In genomic region chr4:122658818-122659295, GRCh38 we compare ENCODE assay signal across 16 cellular contexts. TPM values are rescaled to one million over a fixed set of nuclear protein-coding genes. Genes with fewer than 3 reads are reported as not detected.
A peak's percentile ranks its signal among the peaks of the same experiment; 100 is the strongest.
DNase-seq lines count a peak whose midpoint lies in the region; ATAC-seq lines count a peak whose summit lies in the region.
"Had no signal": no experiment of that assay in that cellular context is flagged by ENCODE, and none has a peak within 500 bp of the region (broad histone marks: within the 10 kb centered on the region; RNA-seq: fewer than 3 reads in every experiment).

No MANE protein-coding gene starts in this region.

- H3K27ac Mint-ChIP-seq in activated naive CD4-positive, alpha-beta T cell treated with anti-CD3 and anti-CD28 coated beads, Interleukin-2, amount 10 ng/mL, durations not matched to agents 7 days and 5 days, result peak overlapping the region; percentile 90
- peak overlapping the region; percentile 80 for H3K27ac Mint-ChIP-seq in stimulated activated naive CD8-positive, alpha-beta T cell treated with anti-CD3 and anti-CD28 coated beads, Interleukin-15, Interleukin-2, amounts not matched to agents 100 ng/mL and 50 ng/mL, for 24 hours
- no peak overlapping the region for H3K27ac Mint-ChIP-seq in T-cell
- H3K27ac Mint-ChIP-seq: dendritic cell treated with granulocyte-macrophage colony-stimulating factor and Interleukin-4, amounts not matched to agents 40 ng/mL and 50 ng/mL, for 4 days had no signal

- POLR2A ChIA-PET in T-cell (lab: Charles Lee), result interaction anchor here in 1 of 2 donors (0.5 kb wide), 1 partner anchor 17 kb away, joined by 4 read pairs; no protein-coding TSS in a partner anchor

- no peak for DNase-seq in activated naive CD4-positive, alpha-beta T cell treated with anti-CD3 and anti-CD28 coated beads, Interleukin-2, amount 10 ng/mL, durations not matched to agents 7 days and 5 days
- DNase-seq in activated naive CD4-positive, alpha-beta T cell treated with anti-CD3 and anti-CD28 coated beads, Interleukin-2, amount 50 U/mL, for 16 hours, result no peak
- no peak for DNase-seq in NCI-H1436 (lab: John Stamatoyannopoulos, UW)
- no peak for DNase-seq in T-cell
- no peak for DNase-seq in left cardiac atrium
- DNase-seq: activated effector memory CD4-positive, alpha-beta T cell treated with Interleukin-2 at 50 U/mL for 16 hours; GDM1; glutamatergic neuron; NCI-H1092 treated with DMSO at 0.1 percent for 48 hours; sigmoid colon had no signal

- CTCF ChIA-PET in activated naive CD4-positive, alpha-beta T cell treated with anti-CD3 and anti-CD28 coated beads, Interleukin-2, amount 10 ng/mL, durations not matched to agents 7 days and 5 days (lab: Charles Lee), result interaction anchor here (1.0 to 3.0 kb wide), 5 partner anchors 11 to 81 kb away, joined by 3 to 14 read pairs (median 8); no protein-coding TSS in a partner anchor
- CTCF ChIA-PET in T-cell (lab: Charles Lee), result interaction anchor here in 1 of 2 donors (0.6 kb wide), 1 partner anchor 992 kb away, joined by 4 read pairs; no protein-coding TSS in a partner anchor

- no peak overlapping the region for H3K4me3 Mint-ChIP-seq in activated naive CD4-positive, alpha-beta T cell treated with anti-CD3 and anti-CD28 coated beads, Interleukin-2, amount 10 ng/mL, durations not matched to agents 7 days and 5 days
- H3K4me3 Mint-ChIP-seq in stimulated activated naive CD8-positive, alpha-beta T cell treated with anti-CD3 and anti-CD28 coated beads, Interleukin-15, Interleukin-2, amounts not matched to agents 100 ng/mL and 50 ng/mL, for 24 hours, result peak overlapping the region; percentile 23
- H3K4me3 Mint-ChIP-seq in T-cell, result no peak overlapping the region
- H3K4me3 Mint-ChIP-seq: dendritic cell treated with granulocyte-macrophage colony-stimulating factor and Interleukin-4, amounts not matched to agents 40 ng/mL and 50 ng/mL, for 4 days had no signal

- intact Hi-C loops in left cardiac atrium (cut with DNase I), result no loop called here

- H3K27me3 Mint-ChIP-seq in activated naive CD4-positive, alpha-beta T cell treated with anti-CD3 and anti-CD28 coated beads, Interleukin-2, amount 10 ng/mL, durations not matched to agents 7 days and 5 days, result no peaks in the 10 kb centered on the region
- peaks cover 4% of the 10 kb centered on the region for H3K27me3 Mint-ChIP-seq in stimulated activated naive CD8-positive, alpha-beta T cell treated with anti-CD3 and anti-CD28 coated beads, Interleukin-15, Interleukin-2, amounts not matched to agents 100 ng/mL and 50 ng/mL, for 24 hours
- H3K27me3 Mint-ChIP-seq in T-cell, result no peaks in the 10 kb centered on the region
- H3K27me3 Mint-ChIP-seq: dendritic cell treated with granulocyte-macrophage colony-stimulating factor and Interleukin-4, amounts not matched to agents 40 ng/mL and 50 ng/mL, for 4 days had no signal

- ATAC-seq in GM21737 (IDR thresholded peaks at IDR 0.05; ENCODE audit: unreplicated experiment), result peak; percentile 88
- peak; percentile 87 for ATAC-seq in HG03378 (IDR thresholded peaks at IDR 0.05; ENCODE audit: unreplicated experiment)
- ATAC-seq in T-cell (replicated peaks in 1 of 4), result no peak
- ATAC-seq in left cardiac atrium, result no peak

- peaks cover 7% of the 10 kb centered on the region for H3K36me3 Mint-ChIP-seq in activated naive CD4-positive, alpha-beta T cell treated with anti-CD3 and anti-CD28 coated beads, Interleukin-2, amount 10 ng/mL, durations not matched to agents 7 days and 5 days
- peaks cover 4% of the 10 kb centered on the region for H3K36me3 Mint-ChIP-seq in stimulated activated naive CD8-positive, alpha-beta T cell treated with anti-CD3 and anti-CD28 coated beads, Interleukin-15, Interleukin-2, amounts not matched to agents 100 ng/mL and 50 ng/mL, for 24 hours (ENCODE audit: low read depth)
- no peaks in the 10 kb centered on the region for H3K36me3 Mint-ChIP-seq in T-cell

- H3K4me1 Mint-ChIP-seq in activated naive CD4-positive, alpha-beta T cell treated with anti-CD3 and anti-CD28 coated beads, Interleukin-2, amount 10 ng/mL, durations not matched to agents 7 days and 5 days, result peaks cover 42% of the 10 kb centered on the region
- peaks cover 61% of the 10 kb centered on the region for H3K4me1 Mint-ChIP-seq in stimulated activated naive CD8-positive, alpha-beta T cell treated with anti-CD3 and anti-CD28 coated beads, Interleukin-15, Interleukin-2, amounts not matched to agents 100 ng/mL and 50 ng/mL, for 24 hours (ENCODE audit: low read depth)
- H3K4me1 Mint-ChIP-seq in T-cell, result peaks cover 11 to 18% (median 13%) of the 10 kb centered on the region in 3 donors

- H3K9me3 Mint-ChIP-seq in activated naive CD4-positive, alpha-beta T cell treated with anti-CD3 and anti-CD28 coated beads, Interleukin-2, amount 10 ng/mL, durations not matched to agents 7 days and 5 days, result peaks cover 8% of the 10 kb centered on the region
- peaks cover 3% of the 10 kb centered on the region for H3K9me3 Mint-ChIP-seq in stimulated activated naive CD8-positive, alpha-beta T cell treated with anti-CD3 and anti-CD28 coated beads, Interleukin-15, Interleukin-2, amounts not matched to agents 100 ng/mL and 50 ng/mL, for 24 hours
- H3K9me3 Mint-ChIP-seq in T-cell, result peaks cover 0 to 2% (median 0%) of the 10 kb centered on the region in 3 donors

RNA-seq across cellular contexts. Expression of gene IL21, which starts 38.0 kb away (rescaled TPM):
- under 1 TPM in 2 of 5 donors, not detected in 3; 0.20 to 0.70 TPM for total RNA-seq in T-cell
- not detected for total RNA-seq in left cardiac atrium
- total RNA-seq: mesenteric fat pad, sigmoid colon, urinary bladder had no signal

Comparison
In these comparisons a context has a peak if more than half of its experiments do, and no peak if none do; other contexts are left out.
1. H3K27ac Mint-ChIP-seq: peak in activated naive CD4-positive, alpha-beta T cell treated with anti-CD3 and anti-CD28 coated beads, Interleukin-2, amount 10 ng/mL, durations not matched to agents 7 days and 5 days (single experiment) and stimulated activated naive CD8-positive, alpha-beta T cell treated with anti-CD3 and anti-CD28 coated beads, Interleukin-15, Interleukin-2, amounts not matched to agents 100 ng/mL and 50 ng/mL, for 24 hours (single experiment); none in T-cell (0 of 2).
2. ATAC-seq: peak in GM21737 (single experiment) and HG03378 (single experiment); none in T-cell (0 of 4) and left cardiac atrium (0 of 2).